ENCODE assay signal across 8 cellular contexts in genomic region chr14:68979021-68979721, GRCh38. TPM values are rescaled to one million over a fixed set of nuclear protein-coding genes. Genes with fewer than 3 reads are reported as not detected.
DNase-seq lines count a peak whose midpoint lies in the region; ATAC-seq and TF ChIP-seq lines count a peak whose summit lies in the region.

ACTN1 (minus strand) TSS chr14:68979302; CDS start chr14:68979056, 246 bp downstream.

- ATAC-seq in RWPE2 (ENCODE audit: low read depth): peak; percentile 73
- ATAC-seq in GM21360 (IDR thresholded peaks at IDR 0.05; ENCODE audit: unreplicated experiment): no peak

- DNase-seq in GM10248 (ENCODE audit: extremely low spot score): peak; percentile 57
- DNase-seq in LNCaP clone FGC (ENCODE audit: low read depth): peak; percentile 92
- DNase-seq in RWPE2 (ENCODE audit: low spot score): peak; percentile 98
- DNase-seq in activated effector memory CD4-positive, alpha-beta T cell treated with Interleukin-2 at 50 U/mL for 16 hours: peak; percentile 10
- DNase-seq in fibroblast of lung (ENCODE audit: low read depth in 2 of 2): peak; percentile 97 to 99
- DNase-seq in myocyte (ENCODE audit: low read depth): peak; percentile 98
- peak; percentile 53 to 76 (median 66) for DNase-seq in stimulated activated naive CD4-positive, alpha-beta T cell (lab: John Stamatoyannopoulos, UW)

- H3K9me3 ChIP-seq in RWPE2 (ENCODE audit: severe bottlenecking) (no peaks in the 10 kb centered on the region), fibroblast of lung (ENCODE audit: control insufficient read depth, insufficient read depth, low read depth, low read length) (no peaks in the 10 kb centered on the region)

- no peak within 1 kb of the TSS for H2AFZ ChIP-seq in fibroblast of lung (ENCODE audit: low read length)

- CTCF ChIA-PET in GM10248 (lab: Yijun Ruan, JAX): no interaction called here

- POLR2A ChIA-PET in GM10248 (lab: Yijun Ruan, JAX): no interaction called here

- H3K4me3 ChIP-seq in LNCaP clone FGC (ENCODE audit: low read depth, low read length) (peak within 1 kb of the TSS; percentile 59), RWPE2 (ENCODE audit: severe bottlenecking) (peak within 1 kb of the TSS; percentile 91), fibroblast of lung (replicated peaks in 1 of 4; ENCODE audit: control extremely low read depth in 1 of 4, insufficient read depth in 1 of 4, low read depth in 3 of 4, low read length in 4 of 4) (peak within 1 kb of the TSS; percentile 81 to 98 (median 95))

- H3K27ac ChIP-seq in RWPE2 (ENCODE audit: poor library complexity, severe bottlenecking): peak within 1 kb of the TSS; percentile 98
- peak within 1 kb of the TSS; percentile 97 for H3K27ac ChIP-seq in fibroblast of lung (ENCODE audit: insufficient read depth, low read length)

- H3K79me2 ChIP-seq in fibroblast of lung (ENCODE audit: control insufficient read depth, insufficient read depth, low read length): peaks cover 48% of the 10 kb centered on the region

- TF ChIP-seq CTCF in GM10248 (IDR thresholded peaks at IDR 0.05; ENCODE audit: control extremely low read depth, extremely low read depth, low read depth, missing control alignments) (no peak), LNCaP clone FGC (IDR thresholded peaks at IDR 0.05; ENCODE audit: control insufficient read depth, extremely low read depth, insufficient read depth) (no peak), RWPE2 (IDR thresholded peaks at IDR 0.05; ENCODE audit: poor library complexity, severe bottlenecking) (no peak), fibroblast of lung (conservative IDR thresholded peaks at IDR 0.05 in 1 of 2, IDR thresholded peaks at IDR 0.05 in 1 of 2; ENCODE audit: low read depth in 1 of 2, low read length in 2 of 2) (no peak)

- peak within 1 kb of the TSS; percentile 96 for H3K9ac ChIP-seq in fibroblast of lung (ENCODE audit: insufficient read depth, low read length)

- H3K36me3 ChIP-seq in RWPE2 (ENCODE audit: low read depth): peaks cover 44% of the 10 kb centered on the region
- peaks cover 9% of the 10 kb centered on the region for H3K36me3 ChIP-seq in fibroblast of lung (ENCODE audit: control insufficient read depth, insufficient read depth, low read length)

- no peaks in the 10 kb centered on the region for H3K27me3 ChIP-seq in RWPE2 (ENCODE audit: insufficient read depth, poor library complexity, severe bottlenecking)
- H3K27me3 ChIP-seq in fibroblast of lung (ENCODE audit: control insufficient read depth, insufficient read depth, low read length): no peaks in the 10 kb centered on the region

- H3K4me1 ChIP-seq in RWPE2 (ENCODE audit: insufficient read depth, poor library complexity, severe bottlenecking): peaks cover 50% of the 10 kb centered on the region
- H3K4me1 ChIP-seq in fibroblast of lung (ENCODE audit: control insufficient read depth, extremely low read depth, insufficient read depth, low read length): peaks cover 50% of the 10 kb centered on the region

- peak within 1 kb of the TSS; percentile 86 for H3K4me2 ChIP-seq in fibroblast of lung (ENCODE audit: extremely low read depth, insufficient read depth, low read length)

- H4K20me1 ChIP-seq in fibroblast of lung (ENCODE audit: control insufficient read depth, extremely low read depth, insufficient read depth, low read length): no peaks in the 10 kb centered on the region

RNA-seq across cellular contexts. Expression of gene ACTN1, which starts in this region (rescaled TPM):
- 178 and 254 TPM in 2 replicates for total RNA-seq in fibroblast of lung
- 578 and 729 TPM in 2 replicates for polyA plus RNA-seq in fibroblast of lung
- 491 and 638 TPM in 2 replicates for polyA plus RNA-seq in fibroblast of lung (2012)
- 1,123 and 1,490 TPM in 2 replicates for polyA minus RNA-seq in fibroblast of lung (ENCODE audit: low replicate concordance)
- 171 and 188 TPM in 2 replicates for total RNA-seq in myocyte
- polyA plus RNA-seq in myocyte (2012): 773 TPM

Comparison
In these comparisons a context has a peak if more than half of its experiments do, and no peak if none do; other contexts are left out.
1. DNase-seq: peak in every context shown above with its lines; median percentile 98 in RWPE2; 98 in fibroblast of lung; 98 in myocyte; 92 in LNCaP clone FGC; 66 in stimulated activated naive CD4-positive, alpha-beta T cell; 57 in GM10248; 10 in activated effector memory CD4-positive, alpha-beta T cell treated with Interleukin-2 at 50 U/mL for 16 hours.